Comparison of ENCODE assay signal across 8 cellular contexts in genomic region chr3:38347421-38348200, GRCh38. TPM values are rescaled to one million over a fixed set of nuclear protein-coding genes. Genes with fewer than 3 reads are reported as not detected.
A peak's percentile ranks its signal among the peaks of the same experiment; 100 is the strongest.
DNase-seq lines count a peak whose midpoint lies in the region; ATAC-seq and TF ChIP-seq lines count a peak whose summit lies in the region.

No MANE protein-coding gene starts in this region.

- no peaks in the 10 kb centered on the region for H3K27me3 ChIP-seq in spleen (replicated peaks in 1 of 7)

- 78 to 89% (median 87%) methylated on average over 18 to 19 of the region's 19 CpGs for WGBS in spleen, 5 donors

- no peak overlapping the region for H3K27ac Mint-ChIP-seq in T-helper 17 cell

- no peak for TF ChIP-seq CTCF in spleen (IDR thresholded peaks at IDR 0.05 in 8 of 11, conservative IDR thresholded peaks at IDR 0.05 in 3 of 11)

- TF ChIP-seq POLR2A in spleen (IDR thresholded peaks at IDR 0.05) = no peak

- DNase-seq in DMS53 (lab: John Stamatoyannopoulos, UW) (peak; percentile 2), DMS53 treated with DMSO at 0.1 percent for 48 hours (lab: John Stamatoyannopoulos, UW; ENCODE audit: unreplicated experiment) (no peak), T-helper 17 cell (no peak), spleen (no peak), NAMALWA (ENCODE audit: low spot score) (no peak)

- peaks cover 0 to 31% (median 17%) of the 10 kb centered on the region in 6 donors for H3K4me1 ChIP-seq in spleen

- no peaks in the 10 kb centered on the region for H3K36me3 Mint-ChIP-seq in T-helper 17 cell (ENCODE audit: low read depth)

- peak overlapping the region in 1 of 8 donors; percentile 72 for H3K27ac ChIP-seq in spleen

- intact Hi-C loops in spleen (cut with DNase I; ENCODE audit: low total_unique reads) = loop anchor here (2.0 kb wide), 1 partner anchor 131 kb away; no protein-coding TSS in a partner anchor

- ATAC-seq in T-helper 17 cell (no peak), GM21723 (IDR thresholded peaks at IDR 0.05; ENCODE audit: unreplicated experiment) (no peak), HG03342 (IDR thresholded peaks at IDR 0.05; ENCODE audit: unreplicated experiment) (no peak)

- peaks cover 7% of the 10 kb centered on the region for H3K4me1 Mint-ChIP-seq in T-helper 17 cell

- peaks cover 5% of the 10 kb centered on the region for H3K27me3 Mint-ChIP-seq in T-helper 17 cell

- H3K9me3 ChIP-seq in T-helper 17 cell (ENCODE audit: control insufficient read depth, low read length, poor library complexity, severe bottlenecking) (no peaks in the 10 kb centered on the region), spleen (no peaks in the 10 kb centered on the region)

- no peaks in the 10 kb centered on the region for H3K36me3 ChIP-seq in spleen

- H3K4me3 ChIP-seq in iPS-11a (ENCODE audit: low read depth, low read length) (peak overlapping the region; percentile 56), spleen (peak overlapping the region in 7 of 8 donors; percentile 59 to 98 (median 80))

- peak overlapping the region; percentile 80 for H3K4me3 Mint-ChIP-seq in T-helper 17 cell

RNA-seq across cellular contexts. Expression of gene XYLB, which starts 1.0 kb away (rescaled TPM):
- 1 to 10 TPM in 1 of 2 donors, under 1 TPM in 1; 0.75 to 2.8 TPM for total RNA-seq in T-helper 17 cell
- total RNA-seq in spleen = 10 to 100 TPM in 1 of 7 donors, 1 to 10 TPM in 6; 1.8 to 12.3 (median 2.6) TPM
- under 1 TPM; 0.33 to 0.58 (median 0.42) TPM for polyA plus RNA-seq in spleen
